In genomic region chr1:91696321-91696720, GRCh38 we compare ENCODE assay signal across 30 cellular contexts.
DNase-seq lines count a peak whose midpoint lies in the region; ATAC-seq and TF ChIP-seq lines count a peak whose summit lies in the region.
"Had no signal": no experiment of that assay in that cellular context is flagged by ENCODE, and none has a peak within 500 bp of the region (broad histone marks: within the 10 kb centered on the region; RNA-seq: fewer than 3 reads in every experiment).

No MANE protein-coding gene starts in this region.

- no peak for ATAC-seq in GM21619 (IDR thresholded peaks at IDR 0.05; ENCODE audit: unreplicated experiment)
- ATAC-seq in HG03378 (IDR thresholded peaks at IDR 0.05; ENCODE audit: unreplicated experiment), result no peak
- ATAC-seq in GM18498 (IDR thresholded peaks at IDR 0.05; ENCODE audit: unreplicated experiment), result no peak
- ATAC-seq: CD8-positive, alpha-beta T cell; pancreas; Right ventricle myocardium inferior; SK-N-SH treated with all-trans-retinoic acid at 6 μM for 48 hours had no signal

- no peak overlapping the region for H3K4me2 ChIP-seq in smooth muscle cell

- no peaks in the 10 kb centered on the region for H4K20me1 ChIP-seq in smooth muscle cell (ENCODE audit: low read depth)

- peaks cover 75% of the 10 kb centered on the region for H3K4me1 ChIP-seq in adipocyte (ENCODE audit: control insufficient read depth, insufficient read depth, low read length)
- H3K4me1 ChIP-seq in smooth muscle cell (ENCODE audit: low read depth), result peaks cover 16% of the 10 kb centered on the region
- H3K4me1 ChIP-seq: BE2C had no signal

- H3F3A ChIP-seq in smooth muscle cell (ENCODE audit: low read depth), result peaks cover 14% of the 10 kb centered on the region

- H3K9ac ChIP-seq in adipocyte (ENCODE audit: low read length), result peak overlapping the region; percentile 75
- H3K9ac ChIP-seq in smooth muscle cell (ENCODE audit: low read depth), result no peak overlapping the region

- H3K36me3 ChIP-seq in adipocyte (ENCODE audit: control insufficient read depth, insufficient read depth, low read length, severe bottlenecking) (peaks cover 50% of the 10 kb centered on the region), smooth muscle cell (ENCODE audit: low read depth) (no peaks in the 10 kb centered on the region)
- H3K36me3 ChIP-seq: BE2C, pancreas, thoracic aorta had no signal

- no peaks in the 10 kb centered on the region for H3K79me2 ChIP-seq in smooth muscle cell (ENCODE audit: low read depth)

- H3K27me3 ChIP-seq in adipocyte (replicated peaks; ENCODE audit: control insufficient read depth, insufficient read depth, low read length) (no peaks in the 10 kb centered on the region), smooth muscle cell (ENCODE audit: low read depth) (no peaks in the 10 kb centered on the region)
- H3K27me3 ChIP-seq: BE2C, pancreas had no signal

- H2AFZ ChIP-seq in smooth muscle cell (ENCODE audit: low read depth), result no peak overlapping the region

- H3K4me3 ChIP-seq in adipocyte (ENCODE audit: low read length), result no peak overlapping the region
- no peak overlapping the region for H3K4me3 ChIP-seq in smooth muscle cell
- H3K4me3 ChIP-seq: lung, pancreas, skin epidermis, thoracic aorta had no signal

- H3K27ac ChIP-seq in smooth muscle cell (ENCODE audit: low read depth) (peak overlapping the region; percentile 45), substantia nigra (ENCODE audit: low read depth, low read length, poor library complexity, severe bottlenecking) (no peak overlapping the region)
- H3K27ac ChIP-seq: epithelial cell of prostate, pancreas, thoracic aorta had no signal

- WGBS in smooth muscle cell (ENCODE audit: low lambda C conversion rate), result 85% methylated on average over 2 of the region's 2 CpGs

- peak; percentile 30 for DNase-seq in EH (ENCODE audit: low read depth)
- no peak for DNase-seq in adipocyte (ENCODE audit: low read depth)
- DNase-seq in fibroblast of peridontal ligament (ENCODE audit: extremely low read depth), result peak; percentile 45
- DNase-seq in smooth muscle cell (lab: John Stamatoyannopoulos, UW; ENCODE audit: unreplicated experiment), result no peak
- no peak for DNase-seq in substantia nigra (lab: John Stamatoyannopoulos, UW)
- DNase-seq: activated CD4-positive, alpha-beta T cell treated with anti-CD3 and anti-CD28 coated beads, Interleukin-2, amount 50 U/mL, for 48 hours; activated CD4-positive, CD25-positive, alpha-beta regulatory T cell treated with anti-CD3 and anti-CD28 coated beads, Interleukin-2, amount 50 U/mL, for 72 hours; BE2C; CD8-positive, alpha-beta T cell; effector CD4-positive, alpha-beta T cell; EL; foreskin fibroblast; kidney glomerular epithelial cell; NCI-H1048; NCI-H187; NCI-H2171; NCI-H510A treated with DMSO at 0.1 percent for 48 hours; pancreas; retina; stimulated activated naive CD4-positive, alpha-beta T cell treated with Interleukin-2 at 50 U/mL for 16 hours; T-helper 2 cell had no signal

- no peak for TF ChIP-seq CTCF in smooth muscle cell (IDR thresholded peaks at IDR 0.05; ENCODE audit: borderline replicate concordance, insufficient read depth, poor library complexity, severe bottlenecking)

- H3K9me3 ChIP-seq in adipocyte (ENCODE audit: control insufficient read depth, low read length) (no peaks in the 10 kb centered on the region), smooth muscle cell (replicated peaks; ENCODE audit: low read depth) (no peaks in the 10 kb centered on the region)
- H3K9me3 ChIP-seq: BE2C, pancreas, thoracic aorta had no signal

Comparison
In these comparisons a context has a peak if more than half of its experiments do, and no peak if none do; other contexts are left out.
1. DNase-seq: peak in EH (single experiment) and fibroblast of peridontal ligament (single experiment); none in adipocyte (single experiment), smooth muscle cell (single experiment) and substantia nigra (0 of 49).